15 cellular contexts compared by ENCODE assay signal in genomic region chr11:107988397-107989158, GRCh38. TPM values are rescaled to one million over a fixed set of nuclear protein-coding genes. Genes with fewer than 3 reads are reported as not detected.
A peak's percentile ranks its signal among the peaks of the same experiment; 100 is the strongest.
DNase-seq lines count a peak whose midpoint lies in the region; ATAC-seq lines count a peak whose summit lies in the region.
"Had no signal": no experiment of that assay in that cellular context is flagged by ENCODE, and none has a peak within 500 bp of the region (broad histone marks: within the 10 kb centered on the region; RNA-seq: fewer than 3 reads in every experiment).

No MANE protein-coding gene starts in this region.

- H3K9me3 Mint-ChIP-seq in memory B cell, result no peaks in the 10 kb centered on the region
- H3K9me3 Mint-ChIP-seq in activated naive CD8-positive, alpha-beta T cell treated with anti-CD3 and anti-CD28 coated beads for 36 hours, result peaks cover 2% of the 10 kb centered on the region
- H3K9me3 Mint-ChIP-seq: HFFc6 had no signal

- ATAC-seq in GM21360 (IDR thresholded peaks at IDR 0.05; ENCODE audit: unreplicated experiment) (peak; percentile 62), memory B cell (ENCODE audit: low read depth) (peak; percentile 61), GM18519 (IDR thresholded peaks at IDR 0.05; ENCODE audit: low FRiP score, unreplicated experiment) (no peak)
- ATAC-seq: SK-N-SH treated with all-trans-retinoic acid at 6 μM for 48 hours, WTC11 had no signal

- peaks cover 9% of the 10 kb centered on the region for H3K27me3 Mint-ChIP-seq in memory B cell
- H3K27me3 Mint-ChIP-seq in activated naive CD8-positive, alpha-beta T cell treated with anti-CD3 and anti-CD28 coated beads for 36 hours, result no peaks in the 10 kb centered on the region

- DNase-seq in NCI-H2029 (lab: John Stamatoyannopoulos, UW), result peak; percentile 76
- peak; percentile 93 for DNase-seq in SKM-1 treated with dmso at 0.1 percent for 144 hours (lab: John Stamatoyannopoulos, UW; ENCODE audit: unreplicated experiment)
- no peak for DNase-seq in memory B cell (ENCODE audit: low spot score in 2 of 2)
- no peak for DNase-seq in middle frontal gyrus (ENCODE audit: extremely low spot score, low spot score)
- no peak for DNase-seq in activated naive CD8-positive, alpha-beta T cell treated with anti-CD3 and anti-CD28 coated beads for 36 hours
- DNase-seq: activated CD8-positive, alpha-beta memory T cell treated with anti-CD3 and anti-CD28 coated beads for 24 hours; activated effector memory CD4-positive, alpha-beta T cell treated with Interleukin-2 at 50 U/mL for 16 hours; amygdala; head of caudate nucleus; HFFc6; NCI-H2171 treated with DMSO at 0.1 percent for 48 hours had no signal

- peaks cover 2% of the 10 kb centered on the region for H3K36me3 Mint-ChIP-seq in memory B cell
- H3K36me3 Mint-ChIP-seq in activated naive CD8-positive, alpha-beta T cell treated with anti-CD3 and anti-CD28 coated beads for 36 hours, result no peaks in the 10 kb centered on the region
- H3K36me3 Mint-ChIP-seq: WTC11 had no signal

- peaks cover 2% of the 10 kb centered on the region for H3K4me1 Mint-ChIP-seq in memory B cell
- no peaks in the 10 kb centered on the region for H3K4me1 Mint-ChIP-seq in activated naive CD8-positive, alpha-beta T cell treated with anti-CD3 and anti-CD28 coated beads for 36 hours

- H3K4me3 Mint-ChIP-seq in memory B cell, result no peak overlapping the region
- H3K4me3 Mint-ChIP-seq in activated naive CD8-positive, alpha-beta T cell treated with anti-CD3 and anti-CD28 coated beads for 36 hours, result no peak overlapping the region
- H3K4me3 Mint-ChIP-seq: HFFc6, WTC11 had no signal

- no peak overlapping the region for H3K27ac Mint-ChIP-seq in memory B cell
- H3K27ac Mint-ChIP-seq in activated naive CD8-positive, alpha-beta T cell treated with anti-CD3 and anti-CD28 coated beads for 36 hours, result no peak overlapping the region
- H3K27ac Mint-ChIP-seq: HFFc6, WTC11 had no signal

RNA-seq across cellular contexts. Expression of gene CUL5, which starts 20.1 kb away (rescaled TPM):
- total RNA-seq in activated naive CD8-positive, alpha-beta T cell treated with anti-CD3 and anti-CD28 coated beads for 36 hours, result 10 to 100 TPM; 35.4 to 37.5 TPM

Comparison
In these comparisons a context has a peak if more than half of its experiments do, and no peak if none do; other contexts are left out.
1. DNase-seq: peak in NCI-H2029 (single experiment) and SKM-1 treated with dmso at 0.1 percent for 144 hours (single experiment); none in memory B cell (0 of 2), middle frontal gyrus (single experiment) and activated naive CD8-positive, alpha-beta T cell treated with anti-CD3 and anti-CD28 coated beads for 36 hours (single experiment).